Comparison of ENCODE assay signal across 8 cellular contexts in genomic region chr17:7035591-7036368, GRCh38. TPM values are rescaled to one million over a fixed set of nuclear protein-coding genes. Genes with fewer than 3 reads are reported as not detected.
DNase-seq lines count a peak whose midpoint lies in the region; ATAC-seq, FAIRE-seq and TF ChIP-seq lines count a peak whose summit lies in the region.

SLC16A13 (plus strand) TSS chr17:7036015; CDS start chr17:7036383, 368 bp downstream.

- no peaks in the 10 kb centered on the region for H3K36me3 Mint-ChIP-seq in WTC11

- H3K4me3 ChIP-seq in cardiac fibroblast (replicated peaks in 1 of 2; ENCODE audit: low read depth in 2 of 2, low read length in 2 of 2) (peak within 1 kb of the TSS; percentile 71 to 82), small intestine (ENCODE audit: low read depth in 1 of 2, low read length in 2 of 2) (peak within 1 kb of the TSS; percentile 77 to 80)

- peak within 1 kb of the TSS; percentile 93 to 98 for H3K27ac ChIP-seq in small intestine (ENCODE audit: low read depth in 1 of 2, low read length in 1 of 2)

- H3K27me3 Mint-ChIP-seq in WTC11 (ENCODE audit: low read depth) = peaks cover 20% of the 10 kb centered on the region

- H3K27ac Mint-ChIP-seq in WTC11 = peak within 1 kb of the TSS; percentile 87; the same call in 1 of the 2 replicates

- CTCF ChIA-PET in WTC11 (lab: Charles Lee) = interaction anchor here (0.6 to 2.3 kb wide), 18 partner anchors 8 to 614 kb away, joined by 3 to 34 read pairs (median 5); partner anchors contain the start of gene BCL6B

- FAIRE-seq in small intestine (lab: Jason Lieb, UNC) = no peak

- H3K9me3 Mint-ChIP-seq in WTC11 = no peaks in the 10 kb centered on the region

- H3K9me3 ChIP-seq in small intestine (ENCODE audit: control insufficient read depth, low read depth) = no peaks in the 10 kb centered on the region

- ATAC-seq in GM18909 (IDR thresholded peaks at IDR 0.05; ENCODE audit: poor library complexity, unreplicated experiment) (peak; percentile 90), HG03159 (IDR thresholded peaks at IDR 0.05; ENCODE audit: unreplicated experiment) (peak; percentile 94), WTC11 (peak; percentile 92)

- TF ChIP-seq CTCF in WTC11 (IDR thresholded peaks at IDR 0.05) = no peak
- no peak for TF ChIP-seq CTCF in cardiac fibroblast (IDR thresholded peaks at IDR 0.05; ENCODE audit: low read depth, low read length)

- H3K4me1 Mint-ChIP-seq in WTC11 = peaks cover 20% of the 10 kb centered on the region

- peak; percentile 100 for DNase-seq in AG08395 (ENCODE audit: low spot score)
- peak; percentile 92 for DNase-seq in NCI-H2227 (lab: John Stamatoyannopoulos, UW; ENCODE audit: unreplicated experiment)
- peak; percentile 94 for DNase-seq in WTC11 (ENCODE audit: low spot score)
- peak; percentile 96 to 97 for DNase-seq in cardiac fibroblast (ENCODE audit: low read depth in 2 of 2)
- peak; percentile 99 for DNase-seq in iPS-NIHi11 (ENCODE audit: low spot score)
- peak; percentile 100 for DNase-seq in small intestine

- WGBS in small intestine, 3 donors = 0 to 1% (median 1%) methylated on average over 52 of the region's 52 CpGs

- H3K4me1 ChIP-seq in small intestine (ENCODE audit: control insufficient read depth in 2 of 2, insufficient read depth in 1 of 2, low read depth in 1 of 2, low read length in 1 of 2) = peaks cover 0 to 6% of the 10 kb centered on the region in 2 donors

- peak within 1 kb of the TSS; percentile 94 for H3K4me3 Mint-ChIP-seq in WTC11

- POLR2A ChIA-PET in WTC11 (lab: Charles Lee) = interaction anchor here (0.7 to 1.2 kb wide), 11 partner anchors 8 to 301 kb away, joined by 3 to 10 read pairs (median 3); partner anchors contain the start of genes ACADVL, BCL6B and DLG4

- no peaks in the 10 kb centered on the region for H3K36me3 ChIP-seq in small intestine (ENCODE audit: control insufficient read depth in 2 of 2, insufficient read depth in 2 of 2, low read length in 2 of 2)

- no peaks in the 10 kb centered on the region for H3K27me3 ChIP-seq in small intestine (ENCODE audit: control insufficient read depth in 2 of 2, insufficient read depth in 2 of 2, low read length in 2 of 2)

TF ChIP-seq in WTC11, 78 proteins besides CTCF, POLR2A, EP300 and RAD21 (continues in another document):
- 0 out of 2 replicates have a peak, but pooled peaks have one; percentile 55 for TF ChIP-seq ZNF232 (CRISPR knock-in tag; IDR thresholded peaks at IDR 0.05)
- peak; percentile 99 for TF ChIP-seq USF1 (CRISPR knock-in tag; IDR thresholded peaks at IDR 0.05)
- TF ChIP-seq ZNF121 (CRISPR knock-in tag; IDR thresholded peaks at IDR 0.05) = no peak
- TF ChIP-seq SP1 (CRISPR knock-in tag; conservative IDR thresholded peaks at IDR 0.05) = peak; percentile 39; the same call in 1 of the 2 replicates
- TF ChIP-seq ESRRA (CRISPR knock-in tag; IDR thresholded peaks at IDR 0.05; ENCODE audit: borderline replicate concordance) = peak; percentile 36; the same call in 1 of the 2 replicates
- TF ChIP-seq ELF4 (CRISPR knock-in tag; IDR thresholded peaks at IDR 0.05; ENCODE audit: low read depth) = no peak
- TF ChIP-seq ERG (CRISPR knock-in tag; IDR thresholded peaks at IDR 0.05) = no peak
- peak; percentile 99 for TF ChIP-seq USF2 (CRISPR knock-in tag; IDR thresholded peaks at IDR 0.05)
- no peak; the same call in 1 of the 2 replicates for TF ChIP-seq KAT7 (CRISPR knock-in tag; IDR thresholded peaks at IDR 0.05; ENCODE audit: borderline replicate concordance)
- TF ChIP-seq FOXJ3 (CRISPR knock-in tag; IDR thresholded peaks at IDR 0.05; ENCODE audit: borderline replicate concordance) = no peak
- no peak for TF ChIP-seq MXD4 (CRISPR knock-in tag; IDR thresholded peaks at IDR 0.05; ENCODE audit: borderline replicate concordance)
- no peak for TF ChIP-seq FOXP1 (CRISPR knock-in tag; IDR thresholded peaks at IDR 0.05; ENCODE audit: borderline replicate concordance)
- TF ChIP-seq, protein P1, sequence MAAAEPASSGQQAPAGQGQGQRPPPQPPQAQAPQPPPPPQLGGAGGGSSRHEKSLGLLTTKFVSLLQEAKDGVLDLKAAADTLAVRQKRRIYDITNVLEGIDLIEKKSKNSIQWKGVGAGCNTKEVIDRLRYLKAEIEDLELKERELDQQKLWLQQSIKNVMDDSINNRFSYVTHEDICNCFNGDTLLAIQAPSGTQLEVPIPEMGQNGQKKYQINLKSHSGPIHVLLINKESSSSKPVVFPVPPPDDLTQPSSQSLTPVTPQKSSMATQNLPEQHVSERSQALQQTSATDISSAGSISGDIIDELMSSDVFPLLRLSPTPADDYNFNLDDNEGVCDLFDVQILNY (CRISPR knock-in tag; IDR thresholded peaks at IDR 0.05) = peak; percentile 73
- TF ChIP-seq EMX1 (CRISPR knock-in tag; IDR thresholded peaks at IDR 0.05) = no peak
- TF ChIP-seq ETV6 (CRISPR knock-in tag; IDR thresholded peaks at IDR 0.05) = 0 out of 2 replicates have a peak, but pooled peaks have one; percentile 21
- TF ChIP-seq MAX (CRISPR knock-in tag; IDR thresholded peaks at IDR 0.05) = peak; percentile 87
- TF ChIP-seq ZNF671 (CRISPR knock-in tag; IDR thresholded peaks at IDR 0.05) = no peak
- TF ChIP-seq, protein P2, sequence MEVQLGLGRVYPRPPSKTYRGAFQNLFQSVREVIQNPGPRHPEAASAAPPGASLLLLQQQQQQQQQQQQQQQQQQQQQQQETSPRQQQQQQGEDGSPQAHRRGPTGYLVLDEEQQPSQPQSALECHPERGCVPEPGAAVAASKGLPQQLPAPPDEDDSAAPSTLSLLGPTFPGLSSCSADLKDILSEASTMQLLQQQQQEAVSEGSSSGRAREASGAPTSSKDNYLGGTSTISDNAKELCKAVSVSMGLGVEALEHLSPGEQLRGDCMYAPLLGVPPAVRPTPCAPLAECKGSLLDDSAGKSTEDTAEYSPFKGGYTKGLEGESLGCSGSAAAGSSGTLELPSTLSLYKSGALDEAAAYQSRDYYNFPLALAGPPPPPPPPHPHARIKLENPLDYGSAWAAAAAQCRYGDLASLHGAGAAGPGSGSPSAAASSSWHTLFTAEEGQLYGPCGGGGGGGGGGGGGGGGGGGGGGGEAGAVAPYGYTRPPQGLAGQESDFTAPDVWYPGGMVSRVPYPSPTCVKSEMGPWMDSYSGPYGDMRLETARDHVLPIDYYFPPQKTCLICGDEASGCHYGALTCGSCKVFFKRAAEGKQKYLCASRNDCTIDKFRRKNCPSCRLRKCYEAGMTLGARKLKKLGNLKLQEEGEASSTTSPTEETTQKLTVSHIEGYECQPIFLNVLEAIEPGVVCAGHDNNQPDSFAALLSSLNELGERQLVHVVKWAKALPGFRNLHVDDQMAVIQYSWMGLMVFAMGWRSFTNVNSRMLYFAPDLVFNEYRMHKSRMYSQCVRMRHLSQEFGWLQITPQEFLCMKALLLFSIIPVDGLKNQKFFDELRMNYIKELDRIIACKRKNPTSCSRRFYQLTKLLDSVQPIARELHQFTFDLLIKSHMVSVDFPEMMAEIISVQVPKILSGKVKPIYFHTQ (CRISPR knock-in tag; IDR thresholded peaks at IDR 0.05) = no peak
- TF ChIP-seq FOXK1 (CRISPR knock-in tag; IDR thresholded peaks at IDR 0.05) = peak; percentile 55; the same call in 1 of the 2 replicates
- TF ChIP-seq ZNF416 (CRISPR knock-in tag; IDR thresholded peaks at IDR 0.05) = no peak
- TF ChIP-seq ZBTB21 (CRISPR knock-in tag; IDR thresholded peaks at IDR 0.05; ENCODE audit: borderline replicate concordance) = 0 out of 2 replicates have a peak, but pooled peaks have one; percentile 74

RNA-seq across cellular contexts. Expression of gene SLC16A13, which starts in this region (rescaled TPM):
- total RNA-seq in WTC11 (2021) = 5.2 to 7.1 TPM (median 6.9 TPM) in 3 replicates
- polyA plus RNA-seq in small intestine = 1 to 10 TPM; 1.8 to 8.0 (median 1.9) TPM

Comparison
In these comparisons a context has a peak if more than half of its experiments do, and no peak if none do; other contexts are left out.
1. Peak in every context shown above with its lines: DNase-seq, ATAC-seq, H3K4me3 ChIP-seq and H3K27ac ChIP-seq.